14 cellular contexts compared by ENCODE assay signal in the genomic region with DNA sequence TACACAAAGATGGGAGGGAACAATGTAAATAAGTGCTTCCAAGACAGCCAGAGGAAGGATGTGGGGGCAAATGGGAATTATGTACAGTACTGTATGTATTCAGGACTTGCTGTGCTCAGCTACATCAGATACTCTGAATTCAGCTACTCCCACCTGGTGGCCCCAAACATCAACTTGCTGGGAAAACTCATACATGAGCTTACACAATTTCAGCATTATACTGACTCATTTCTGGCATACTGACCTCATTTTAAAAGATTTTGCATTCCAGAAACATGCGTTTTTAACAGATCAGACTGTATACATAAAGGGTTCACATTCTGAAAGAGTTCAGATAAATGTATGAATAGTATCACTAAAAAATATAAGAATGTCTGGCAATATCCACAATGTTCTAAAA. TPM values are rescaled to one million over a fixed set of nuclear protein-coding genes. Genes with fewer than 3 reads are reported as not detected.
DNase-seq lines count a peak whose midpoint lies in the region; ATAC-seq and TF ChIP-seq lines count a peak whose summit lies in the region.
"Had no signal": no experiment of that assay in that cellular context is flagged by ENCODE, and none has a peak within 500 bp of the region (broad histone marks: within the 10 kb centered on the region; RNA-seq: fewer than 3 reads in every experiment).

No MANE protein-coding gene starts in this region.

- no peaks in the 10 kb centered on the region for H3K36me3 Mint-ChIP-seq in activated CD8-positive, alpha-beta T cell treated with anti-CD3 and anti-CD28 coated beads for 36 hours (ENCODE audit: low read depth)

- no peak overlapping the region for H3K4me3 Mint-ChIP-seq in activated CD8-positive, alpha-beta T cell treated with anti-CD3 and anti-CD28 coated beads for 36 hours
- H3K4me3 Mint-ChIP-seq: activated B cell treated with CpG ODN at 0.5 μM for 24 hours had no signal

- peaks cover 34% of the 10 kb centered on the region for H3K4me1 Mint-ChIP-seq in activated CD8-positive, alpha-beta T cell treated with anti-CD3 and anti-CD28 coated beads for 36 hours (ENCODE audit: low read depth)

- CTCF ChIA-PET in activated CD8-positive, alpha-beta T cell treated with anti-CD3 and anti-CD28 coated beads for 36 hours (lab: Charles Lee) = interaction anchor here (0.6 to 1.4 kb wide), 4 partner anchors 43 to 203 kb away, joined by 3 to 5 read pairs (median 4); no protein-coding TSS in a partner anchor

- peaks cover 60% of the 10 kb centered on the region for H3K27me3 Mint-ChIP-seq in activated CD8-positive, alpha-beta T cell treated with anti-CD3 and anti-CD28 coated beads for 36 hours

- TF ChIP-seq CTCF in cardiac muscle cell (IDR thresholded peaks at IDR 0.05; ENCODE audit: low read depth, low read length) (peak; percentile 36), VCaP (conservative IDR thresholded peaks at IDR 0.05) (peak; percentile 48), foreskin keratinocyte (conservative IDR thresholded peaks at IDR 0.05) (peak; percentile 59)
- no peak for TF ChIP-seq CTCF in activated CD8-positive, alpha-beta T cell treated with anti-CD3 and anti-CD28 coated beads for 36 hours (IDR thresholded peaks at IDR 0.05)

- POLR2A ChIA-PET in activated CD8-positive, alpha-beta T cell treated with anti-CD3 and anti-CD28 coated beads for 36 hours (lab: Charles Lee) = interaction anchor here (1.0 kb wide), 1 partner anchor 220 kb away, joined by 3 read pairs; no protein-coding TSS in a partner anchor

- H3K27me3 ChIP-seq in cardiac muscle cell (no peaks in the 10 kb centered on the region), foreskin keratinocyte (no peaks in the 10 kb centered on the region)

- H3K27ac Mint-ChIP-seq in activated CD8-positive, alpha-beta T cell treated with anti-CD3 and anti-CD28 coated beads for 36 hours = no peak overlapping the region
- H3K27ac Mint-ChIP-seq: activated B cell treated with CpG ODN at 0.5 μM for 24 hours had no signal

- H3K36me3 ChIP-seq in cardiac muscle cell = no peaks in the 10 kb centered on the region
- H3K36me3 ChIP-seq: Peyer's patch, suprapubic skin had no signal

- no peak overlapping the region for H3K27ac ChIP-seq in cardiac muscle cell
- H3K27ac ChIP-seq in VCaP = peak overlapping the region; percentile 91
- no peak overlapping the region for H3K27ac ChIP-seq in foreskin keratinocyte
- H3K27ac ChIP-seq: Peyer's patch, suprapubic skin had no signal

- H3K9me3 ChIP-seq in cardiac muscle cell (ENCODE audit: low read depth) = no peaks in the 10 kb centered on the region
- H3K9me3 ChIP-seq: Peyer's patch, suprapubic skin had no signal

- peak in 1 of 2 donors; percentile 75 for DNase-seq in cardiac muscle cell (ENCODE audit: low read depth in 1 of 2, low spot score in 1 of 2)
- DNase-seq in cardiac septum (ENCODE audit: low spot score) = no peak
- DNase-seq in foreskin keratinocyte = peak; percentile 61 to 86
- DNase-seq in activated CD8-positive, alpha-beta T cell treated with anti-CD3 and anti-CD28 coated beads for 36 hours = no peak
- no peak for DNase-seq in central memory CD4-positive, alpha-beta T cell
- no peak for DNase-seq in AG08396 (ENCODE audit: low spot score)
- DNase-seq in NK-92 treated with Interleukin-12 subunit alpha and Interleukin-12 subunit beta, amount 100 ng/mL, for 24 hours (lab: John Stamatoyannopoulos, UW) = no peak
- DNase-seq: activated B cell treated with CpG ODN at 0.5 μM for 24 hours, AML-193, cortex of kidney, Peyer's patch had no signal

- H3K9me3 Mint-ChIP-seq in activated CD8-positive, alpha-beta T cell treated with anti-CD3 and anti-CD28 coated beads for 36 hours = peaks cover 6% of the 10 kb centered on the region

- H3K4me1 ChIP-seq in cardiac muscle cell (ENCODE audit: low read depth) (peaks cover 15% of the 10 kb centered on the region), foreskin keratinocyte (peaks cover 7% of the 10 kb centered on the region)
- H3K4me1 ChIP-seq: Peyer's patch had no signal

- intact Hi-C loops in cardiac septum (cut with DNase I) = no loop called here
- intact Hi-C loops in activated CD8-positive, alpha-beta T cell treated with anti-CD3 and anti-CD28 coated beads for 36 hours (cut with micrococcal nuclease) = no loop called here

- peak; percentile 21 for ATAC-seq in foreskin keratinocyte
- ATAC-seq in activated CD8-positive, alpha-beta T cell treated with anti-CD3 and anti-CD28 coated beads for 36 hours = no peak

- peak overlapping the region; percentile 68 for H3K4me3 ChIP-seq in cardiac muscle cell
- H3K4me3 ChIP-seq: Peyer's patch, suprapubic skin had no signal

RNA-seq across cellular contexts. Expression of gene GPX5, which starts 59.7 kb away (rescaled TPM):
- total RNA-seq in cardiac muscle cell (0.30 and 1.1 TPM in 2 replicates), cardiac septum (not detected), foreskin keratinocyte (not detected in 2 replicates)
- polyA plus RNA-seq in cardiac muscle cell (0.92 and 3.6 TPM in 2 replicates), foreskin keratinocyte (not detected in 2 replicates)
- total RNA-seq in activated CD8-positive, alpha-beta T cell treated with anti-CD3 and anti-CD28 coated beads for 36 hours = not detected
- total RNA-seq: activated B cell treated with CpG ODN at 0.5 μM for 24 hours, HT1080, Peyer's patch, suprapubic skin had no signal

Comparison
In these comparisons a context has a peak if more than half of its experiments do, and no peak if none do; other contexts are left out.
1. DNase-seq: peak in foreskin keratinocyte (2 of 2); none in cardiac septum (single experiment), activated CD8-positive, alpha-beta T cell treated with anti-CD3 and anti-CD28 coated beads for 36 hours (single experiment), central memory CD4-positive, alpha-beta T cell (single experiment), AG08396 (single experiment) and NK-92 treated with Interleukin-12 subunit alpha and Interleukin-12 subunit beta, amount 100 ng/mL, for 24 hours (single experiment).